1 cellular context compared by ENCODE assay signal in genomic region chr15:69380100-69380725, GRCh38.
TF ChIP-seq lines count a peak whose summit lies in the region.

No MANE protein-coding gene starts in this region.

TF ChIP-seq in HCT116, 20 proteins besides CTCF, POLR2A, EP300 and RAD21 (continued from another document):
- TF ChIP-seq ZBTB33 (IDR thresholded peaks at IDR 0.05; ENCODE audit: extremely low read depth, insufficient replicate concordance, low read length): no peak
- no peak for TF ChIP-seq ATF3 (IDR thresholded peaks at IDR 0.05)
- TF ChIP-seq ELF1 (IDR thresholded peaks at IDR 0.05; ENCODE audit: borderline replicate concordance, low read depth): no peak
- no peak for TF ChIP-seq EGR1 (IDR thresholded peaks at IDR 0.05; ENCODE audit: low read depth)
- no peak for TF ChIP-seq YY1 (IDR thresholded peaks at IDR 0.05; ENCODE audit: extremely low read depth, insufficient replicate concordance, low read depth, low read length)
- no peak for TF ChIP-seq JUND (IDR thresholded peaks at IDR 0.05)
- TF ChIP-seq CBX3 (IDR thresholded peaks at IDR 0.05; ENCODE audit: low read depth): no peak
- TF ChIP-seq TCF7L2 (IDR thresholded peaks at IDR 0.05; ENCODE audit: borderline replicate concordance, extremely low read depth, insufficient read depth, insufficient read length): no peak
- no peak for TF ChIP-seq SP1 (IDR thresholded peaks at IDR 0.05; ENCODE audit: low read depth)
- TF ChIP-seq ZFX (IDR thresholded peaks at IDR 0.05): no peak
